Comparison of ENCODE assay signal across 11 cellular contexts in the genomic region with DNA sequence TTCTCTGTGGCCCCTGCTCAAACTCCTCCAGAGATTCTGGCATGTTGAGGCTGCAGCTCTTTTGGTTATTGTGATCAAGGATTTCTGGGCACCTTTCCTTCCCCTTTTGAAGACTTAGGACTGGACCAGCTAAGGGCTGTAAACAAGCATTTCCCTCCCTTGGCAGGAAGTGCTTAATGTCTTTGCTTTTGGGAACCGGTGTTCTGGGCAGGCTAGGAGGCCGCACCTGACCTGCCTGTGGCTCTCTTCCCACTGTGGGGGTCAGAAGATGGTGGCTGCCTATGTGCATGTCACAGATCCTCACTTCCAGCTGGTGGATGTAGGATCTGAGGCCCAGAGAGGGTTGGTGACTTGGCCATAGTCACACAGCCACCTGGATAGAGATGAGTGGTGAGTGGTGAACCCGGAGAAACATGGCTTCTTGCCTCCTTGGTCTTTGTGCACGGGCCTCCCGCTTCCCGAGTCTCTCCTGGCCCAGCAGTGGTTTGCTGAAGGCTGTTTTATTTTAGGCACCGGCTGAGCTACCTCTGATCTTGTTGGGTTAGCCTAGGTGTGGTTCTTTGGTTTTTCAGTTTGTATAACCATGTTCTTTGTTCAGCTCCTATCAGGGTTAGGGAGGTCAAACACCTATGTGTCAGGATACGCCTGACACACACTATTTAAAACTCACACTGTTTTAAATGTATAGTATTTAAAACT.
DNase-seq lines count a peak whose midpoint lies in the region; ATAC-seq and TF ChIP-seq lines count a peak whose summit lies in the region.
"Had no signal": no experiment of that assay in that cellular context is flagged by ENCODE, and none has a peak within 500 bp of the region (broad histone marks: within the 10 kb centered on the region; RNA-seq: fewer than 3 reads in every experiment).

No MANE protein-coding gene starts in this region.

- H3K9me3 Mint-ChIP-seq in CD8-positive, alpha-beta memory T cell: no peaks in the 10 kb centered on the region

- WGBS in psoas muscle, 3 donors: 74 to 78% (median 77%) methylated on average over 8 of the region's 8 CpGs
- 77 to 81% methylated on average over 8 of the region's 8 CpGs for WGBS in lower leg skin, 2 donors

- no peak for DNase-seq in CD8-positive, alpha-beta memory T cell
- DNase-seq in WERI-Rb-1 (no peak), left ventricle myocardium superior (no peak), psoas muscle (no peak), NCI-H82 (lab: John Stamatoyannopoulos, UW) (no peak), NCI-H1436 treated with DMSO at 0.1 percent for 48 hours (lab: John Stamatoyannopoulos, UW) (no peak), lower leg skin (ENCODE audit: low spot score in 2 of 2) (no peak)
- DNase-seq: DMS153; MV-4-11; stimulated activated CD4-positive, alpha-beta T cell treated with anti-CD3 and anti-CD28 coated beads, Interleukin-1b, Interleukin-23, amount 100 ng/mL, for 48 hours had no signal

- H3K4me3 Mint-ChIP-seq in CD8-positive, alpha-beta memory T cell: peak overlapping the region in 6 of 7 donors; percentile 28 to 57 (median 46)

- H3K27ac ChIP-seq in CD8-positive, alpha-beta memory T cell (ENCODE audit: low read depth, low read length): no peak overlapping the region
- H3K27ac ChIP-seq in WERI-Rb-1 (peak overlapping the region; percentile 20), psoas muscle (peak overlapping the region; percentile 55)

- H3K4me1 ChIP-seq in CD8-positive, alpha-beta memory T cell (ENCODE audit: insufficient read depth, low read length): peaks cover 97% of the 10 kb centered on the region
- peaks cover 29% of the 10 kb centered on the region for H3K4me1 ChIP-seq in psoas muscle

- H3K36me3 Mint-ChIP-seq in CD8-positive, alpha-beta memory T cell: peaks cover 0 to 2% (median 0%) of the 10 kb centered on the region in 3 donors

- peak overlapping the region in 7 of 8 donors; percentile 61 to 90 (median 67) for H3K27ac Mint-ChIP-seq in CD8-positive, alpha-beta memory T cell

- H3K36me3 ChIP-seq in CD8-positive, alpha-beta memory T cell (ENCODE audit: insufficient read depth, low read length): no peaks in the 10 kb centered on the region
- no peaks in the 10 kb centered on the region for H3K36me3 ChIP-seq in WERI-Rb-1
- H3K36me3 ChIP-seq in psoas muscle (ENCODE audit: insufficient read depth in 1 of 2, low read depth in 1 of 2): no peaks in the 10 kb centered on the region

- CTCF ChIA-PET in CD8-positive, alpha-beta memory T cell (lab: Charles Lee): interaction anchor here (0.8 to 1.5 kb wide), 5 partner anchors 13 to 80 kb away, joined by 3 to 4 read pairs (median 3); no protein-coding TSS in a partner anchor

- POLR2A ChIA-PET in CD8-positive, alpha-beta memory T cell (lab: Charles Lee): interaction anchor here (0.6 to 1.2 kb wide), 2 partner anchors 18 to 252 kb away, joined by 3 to 8 read pairs; no protein-coding TSS in a partner anchor

- H3K27me3 ChIP-seq in CD8-positive, alpha-beta memory T cell (ENCODE audit: insufficient read depth, low read length, poor library complexity, severe bottlenecking): no peaks in the 10 kb centered on the region
- H3K27me3 ChIP-seq in WERI-Rb-1 (ENCODE audit: insufficient read depth, low read depth, severe bottlenecking): no peaks in the 10 kb centered on the region
- H3K27me3 ChIP-seq in psoas muscle (ENCODE audit: insufficient read depth in 3 of 3, low read length in 2 of 3): no peaks in the 10 kb centered on the region

- peaks cover 65 to 87% (median 75%) of the 10 kb centered on the region in 3 donors for H3K4me1 Mint-ChIP-seq in CD8-positive, alpha-beta memory T cell

- intact Hi-C loops in left ventricle myocardium superior (cut with micrococcal nuclease) (no loop called here), psoas muscle (cut with DNase I) (loop anchor here in 1 of 2 donors (2.0 kb wide), 1 partner anchor 61 kb away; no protein-coding TSS in a partner anchor), lower leg skin (cut with DNase I; ENCODE audit: low total_unique reads) (no loop called here)

- no peaks in the 10 kb centered on the region for H3K9me3 ChIP-seq in CD8-positive, alpha-beta memory T cell (ENCODE audit: low read length)
- H3K9me3 ChIP-seq in WERI-Rb-1 (ENCODE audit: severe bottlenecking) (no peaks in the 10 kb centered on the region), psoas muscle (no peaks in the 10 kb centered on the region)

- peak overlapping the region; percentile 15 for H3K4me3 ChIP-seq in CD8-positive, alpha-beta memory T cell (ENCODE audit: low read length)
- H3K4me3 ChIP-seq in WERI-Rb-1 (ENCODE audit: low read depth, low read length) (no peak overlapping the region), psoas muscle (no peak overlapping the region), lower leg skin (ENCODE audit: low read depth, poor library complexity, severe bottlenecking) (no peak overlapping the region)

- no peaks in the 10 kb centered on the region for H3K27me3 Mint-ChIP-seq in CD8-positive, alpha-beta memory T cell

- peak; percentile 19 for ATAC-seq in left ventricle myocardium superior
- no peak for ATAC-seq in psoas muscle
- ATAC-seq in GM18520 (IDR thresholded peaks at IDR 0.05; ENCODE audit: unreplicated experiment): no peak

- TF ChIP-seq CTCF in WERI-Rb-1 (IDR thresholded peaks at IDR 0.05; ENCODE audit: low read depth, low read length) (no peak), psoas muscle (IDR thresholded peaks at IDR 0.05) (no peak), lower leg skin (IDR thresholded peaks at IDR 0.05) (no peak)

- TF ChIP-seq POLR2A in lower leg skin (IDR thresholded peaks at IDR 0.05): no peak
